In the genomic region with DNA sequence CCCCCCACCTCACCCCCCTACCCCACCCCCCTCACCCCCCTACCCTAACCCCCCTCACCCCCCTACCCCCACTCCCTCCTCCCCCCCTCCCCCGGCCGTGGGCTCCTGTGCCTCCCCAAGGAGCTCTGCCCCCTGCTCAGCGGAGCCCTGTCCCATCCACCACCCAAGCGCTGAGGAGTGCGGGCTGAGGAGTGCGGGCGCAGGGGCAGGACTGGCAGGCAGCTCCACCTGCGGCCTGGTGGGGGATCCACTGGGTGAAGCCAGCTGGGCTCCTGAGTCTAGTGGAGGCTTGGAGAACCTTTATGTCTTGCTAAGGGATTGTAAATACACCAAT, we compare ENCODE assay signal across 22 cellular contexts. TPM values are rescaled to one million over a fixed set of nuclear protein-coding genes. Genes with fewer than 3 reads are reported as not detected.
"Had no signal": no experiment of that assay in that cellular context is flagged by ENCODE, and none has a peak within 500 bp of the region (broad histone marks: within the 10 kb centered on the region; RNA-seq: fewer than 3 reads in every experiment).

No MANE protein-coding gene starts in this region.

- DNase-seq: activated CD4-positive, alpha-beta memory T cell treated with anti-CD3 and anti-CD28 coated beads, Interleukin-2, amount 10 ng/mL, durations not matched to agents 7 days and 5 days; activated CD4-positive, alpha-beta T cell treated with anti-CD3 and anti-CD28 coated beads for 4 hours; activated gamma-delta T cell; activated T-cell treated with anti-CD3 and anti-CD28 coated beads, Interleukin-2, amount 50 U/mL, for 48 hours; brain microvascular endothelial cell; cortex of kidney; effector CD8-positive, alpha-beta T cell; heart right ventricle; mammary epithelial cell; naive B cell; stimulated activated CD4-positive, alpha-beta T cell treated with anti-CD3 and anti-CD28 coated beads, Interleukin-15, amount 100 ng/mL, for 24 hours; stimulated activated CD4-positive, alpha-beta T cell treated with anti-CD3 and anti-CD28 coated beads, Interleukin-4, amount 100 ng/mL, for 1 hour; stimulated activated naive B cell treated with anti-CD40 and anti-IgM and Interleukin-4, amounts not matched to agents 10 μg/mL and 1 μg/mL and 100 μg/mL, for 72 hours; substantia nigra; T-helper 2 cell; transverse colon had no signal

- H3K27ac Mint-ChIP-seq: activated CD4-positive, alpha-beta memory T cell treated with anti-CD3 and anti-CD28 coated beads, Interleukin-2, amount 10 ng/mL, durations not matched to agents 7 days and 5 days; activated naive CD8-positive, alpha-beta T cell; naive B cell; stimulated activated naive B cell treated with anti-CD40 and anti-IgM and Interleukin-4, amounts not matched to agents 10 μg/mL and 1 μg/mL and 100 μg/mL, for 72 hours had no signal

- H3K79me2 ChIP-seq: parathyroid adenoma had no signal

- H2AFZ ChIP-seq: parathyroid adenoma had no signal

- H3K4me3 ChIP-seq: heart right ventricle, skin epidermis, transverse colon had no signal

- ATAC-seq: heart right ventricle; stimulated activated naive B cell treated with anti-CD40 and anti-IgM and Interleukin-4, amounts not matched to agents 10 μg/mL and 1 μg/mL and 100 μg/mL, for 72 hours had no signal

- H3K9me3 ChIP-seq: heart right ventricle, neutrophil, transverse colon had no signal

- H3K4me3 Mint-ChIP-seq: activated CD4-positive, alpha-beta memory T cell treated with anti-CD3 and anti-CD28 coated beads, Interleukin-2, amount 10 ng/mL, durations not matched to agents 7 days and 5 days; activated naive CD8-positive, alpha-beta T cell; central memory CD8-positive, alpha-beta T cell; naive B cell; stimulated activated naive B cell treated with anti-CD40 and anti-IgM and Interleukin-4, amounts not matched to agents 10 μg/mL and 1 μg/mL and 100 μg/mL, for 72 hours had no signal

- H3K9ac ChIP-seq: parathyroid adenoma had no signal

- H3K36me3 Mint-ChIP-seq: activated naive CD8-positive, alpha-beta T cell had no signal

- H3K9me3 Mint-ChIP-seq: activated CD4-positive, alpha-beta memory T cell treated with anti-CD3 and anti-CD28 coated beads, Interleukin-2, amount 10 ng/mL, durations not matched to agents 7 days and 5 days; central memory CD8-positive, alpha-beta T cell had no signal

- H3K36me3 ChIP-seq: brain microvascular endothelial cell, heart right ventricle, neutrophil, transverse colon had no signal

- H3K27ac ChIP-seq: brain microvascular endothelial cell, heart right ventricle, neutrophil, parathyroid adenoma, skin epidermis, transverse colon had no signal

RNA-seq across cellular contexts. Expression of a gene that starts 2.3 kb away (rescaled TPM):
- total RNA-seq: activated CD4-positive, alpha-beta memory T cell treated with anti-CD3 and anti-CD28 coated beads, Interleukin-2, amount 10 ng/mL, durations not matched to agents 7 days and 5 days; mononuclear cell had no signal

RNA-seq across cellular contexts. Expression of a gene that starts 55.2 kb away (rescaled TPM):
- total RNA-seq: heart right ventricle, mononuclear cell, transverse colon had no signal
